In genomic region chr2:179898873-179899272, GRCh38 we compare ENCODE assay signal across 8 cellular contexts. TPM values are rescaled to one million over a fixed set of nuclear protein-coding genes. Genes with fewer than 3 reads are reported as not detected.
DNase-seq lines count a peak whose midpoint lies in the region; ATAC-seq and TF ChIP-seq lines count a peak whose summit lies in the region.

No MANE protein-coding gene starts in this region.

- H3K27me3 ChIP-seq in HL-60 (ENCODE audit: insufficient read depth, poor library complexity, severe bottlenecking) (no peaks in the 10 kb centered on the region), SJCRH30 (no peaks in the 10 kb centered on the region; the same call in 1 of the 2 replicates)

- peak; percentile 93 for ATAC-seq in GM19455 (IDR thresholded peaks at IDR 0.05; ENCODE audit: unreplicated experiment)

- DNase-seq in EL (peak; percentile 55), HL-60 (ENCODE audit: low read depth in 1 of 2, low spot score in 1 of 2) (peak; percentile 4 to 52), SJCRH30 (peak; percentile 50 to 75), iPS-NIHi7 (ENCODE audit: extremely low spot score) (peak; percentile 66), hepatic stellate cell (ENCODE audit: low spot score) (no peak)
- no peak for DNase-seq in stimulated activated CD4-positive, alpha-beta T cell treated with anti-CD3 and anti-CD28 coated beads, Interleukin-4, amount 100 ng/mL, for 24 hours
- no peak for DNase-seq in activated CD8-positive, alpha-beta memory T cell treated with anti-CD3 and anti-CD28 coated beads, Interleukin-2, amount 50 U/mL, for 48 hours

- H3K4me1 ChIP-seq in SJCRH30 = no peaks in the 10 kb centered on the region; the same call in 1 of the 2 replicates

- H3K27ac ChIP-seq in HL-60 (replicated peaks) (no peak overlapping the region), SJCRH30 (no peak overlapping the region; the same call in 1 of the 2 replicates)

- H3K4me3 ChIP-seq in HL-60 (replicated peaks; ENCODE audit: insufficient read depth, low read length) = no peak overlapping the region
- no peak overlapping the region for H3K4me3 ChIP-seq in SJCRH30

- H3K36me3 ChIP-seq in SJCRH30 = no peaks in the 10 kb centered on the region

- H3K9me3 ChIP-seq in SJCRH30 (replicated peaks) = no peaks in the 10 kb centered on the region

- TF ChIP-seq CTCF in HL-60 (IDR thresholded peaks at IDR 0.05; ENCODE audit: insufficient read depth, low read length) = no peak

RNA-seq across cellular contexts. Expression of gene ZNF385B, which starts 37.5 kb away (rescaled TPM):
- total RNA-seq in SJCRH30 (2014; rRNA removed; shearing (Covaris generic)) = 0.84 and 2.1 TPM in 2 replicates

Comparison
In these comparisons a context has a peak if more than half of its experiments do, and no peak if none do; other contexts are left out.
1. DNase-seq: peak in EL (single experiment), HL-60 (2 of 2), SJCRH30 (2 of 2) and iPS-NIHi7 (single experiment); none in hepatic stellate cell (single experiment), stimulated activated CD4-positive, alpha-beta T cell treated with anti-CD3 and anti-CD28 coated beads, Interleukin-4, amount 100 ng/mL, for 24 hours (single experiment) and activated CD8-positive, alpha-beta memory T cell treated with anti-CD3 and anti-CD28 coated beads, Interleukin-2, amount 50 U/mL, for 48 hours (single experiment).